8 cellular contexts compared by ENCODE assay signal in the genomic region with DNA sequence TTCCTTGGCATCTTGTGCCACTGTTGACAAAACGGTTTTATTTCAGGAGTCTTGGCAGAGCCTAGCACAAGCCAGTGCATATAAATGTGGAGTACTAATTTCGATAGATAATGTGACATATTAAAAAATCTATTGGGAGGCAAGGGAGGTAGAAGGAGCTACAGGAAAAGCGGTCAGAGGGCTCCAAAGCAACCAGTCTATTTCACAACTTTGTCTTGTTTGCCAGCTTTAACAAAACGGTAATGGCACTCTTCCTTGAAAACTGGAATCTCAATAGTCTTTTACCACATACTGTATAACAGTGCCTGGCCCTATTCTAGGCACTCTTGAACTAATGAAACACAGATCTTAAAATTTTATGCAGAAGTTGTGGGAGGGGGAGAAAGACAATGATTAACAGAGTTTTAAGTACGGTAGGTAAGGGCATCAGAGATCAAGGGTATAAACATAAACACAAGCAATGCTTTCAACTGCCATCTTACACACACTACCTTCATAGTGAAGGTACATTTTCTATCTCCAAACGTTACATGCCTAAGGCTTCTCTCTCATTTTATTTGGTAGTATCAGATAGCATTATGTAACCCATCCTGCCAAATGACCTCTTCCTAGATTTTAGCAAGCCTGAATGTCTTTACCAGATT. TPM values are rescaled to one million over a fixed set of nuclear protein-coding genes. Genes with fewer than 3 reads are reported as not detected.
A peak's percentile ranks its signal among the peaks of the same experiment; 100 is the strongest.
DNase-seq lines count a peak whose midpoint lies in the region; ATAC-seq lines count a peak whose summit lies in the region.

No MANE protein-coding gene starts in this region.

- ATAC-seq in GM19035 (IDR thresholded peaks at IDR 0.05; ENCODE audit: unreplicated experiment), result no peak

- H3K9me3 ChIP-seq in BLaER1 treated with 17β-estradiol and CSF1 and Interleukin-3, amounts not matched to agents 10 nM and 100 nM (replicated peaks in 1 of 11), result no peaks in the 10 kb centered on the region; a peak in 1 of 22 replicates
- H3K9me3 ChIP-seq in KOPT-K1 (ENCODE audit: insufficient read depth, low read length, poor library complexity, severe bottlenecking), result no peaks in the 10 kb centered on the region

- peaks cover 6 to 57% (median 30%) of the 10 kb centered on the region in 11 experiments; a peak in 17 of 22 replicates for H3K36me3 ChIP-seq in BLaER1 treated with 17β-estradiol and CSF1 and Interleukin-3, amounts not matched to agents 10 nM and 100 nM
- H3K36me3 ChIP-seq in KOPT-K1 (ENCODE audit: insufficient read depth, low read length), result peaks cover 60% of the 10 kb centered on the region

- DNase-seq in cerebellar cortex (ENCODE audit: low spot score) (peak; percentile 40), myocyte (ENCODE audit: low read depth) (peak; percentile 11), cerebellum (ENCODE audit: low spot score) (no peak), activated gamma-delta T cell treated with Interleukin-2 at 50 U/mL for 16 hours (no peak), GM03348 (ENCODE audit: low spot score) (no peak)

- peak overlapping the region; percentile 78 to 94 (median 84) for H3K4me3 ChIP-seq in BLaER1 treated with 17β-estradiol and CSF1 and Interleukin-3, amounts not matched to agents 10 nM and 100 nM

- peaks cover 26 to 64% (median 50%) of the 10 kb centered on the region in 11 experiments; a peak in 21 of 22 replicates for H4K20me1 ChIP-seq in BLaER1 treated with 17β-estradiol and CSF1 and Interleukin-3, amounts not matched to agents 10 nM and 100 nM

- peak overlapping the region; percentile 90 to 99 (median 96) for H3K9ac ChIP-seq in BLaER1 treated with 17β-estradiol and CSF1 and Interleukin-3, amounts not matched to agents 10 nM and 100 nM

- H3K27me3 ChIP-seq in BLaER1 treated with 17β-estradiol and CSF1 and Interleukin-3, amounts not matched to agents 10 nM and 100 nM, result no peaks in the 10 kb centered on the region

- H3K27ac ChIP-seq in BLaER1 treated with 17β-estradiol and CSF1 and Interleukin-3, amounts not matched to agents 10 nM and 100 nM, result peak overlapping the region in 10 of 11 experiments; percentile 86 to 96 (median 94); a peak in 19 of 22 replicates
- H3K27ac ChIP-seq in KOPT-K1 (ENCODE audit: low read depth, low read length, poor library complexity, severe bottlenecking), result peak overlapping the region; percentile 96

- peaks cover 20 to 57% (median 42%) of the 10 kb centered on the region in 10 experiments for H3K4me1 ChIP-seq in BLaER1 treated with 17β-estradiol and CSF1 and Interleukin-3, amounts not matched to agents 10 nM and 100 nM

- H3K4me2 ChIP-seq in BLaER1 treated with 17β-estradiol and CSF1 and Interleukin-3, amounts not matched to agents 10 nM and 100 nM, result peak overlapping the region; percentile 72 to 87 (median 79)

RNA-seq across cellular contexts. Expression of a gene that starts 33.5 kb away (rescaled TPM):
- total RNA-seq in myocyte, result 76.5 and 91.3 TPM in 2 replicates
- 66.1 TPM for polyA plus RNA-seq in myocyte (2012)
- total RNA-seq in cerebellum, result 95.2 TPM

Comparison
In these comparisons a context has a peak if more than half of its experiments do, and no peak if none do; other contexts are left out.
1. DNase-seq: peak in cerebellar cortex (single experiment) and myocyte (single experiment); none in cerebellum (single experiment), activated gamma-delta T cell treated with Interleukin-2 at 50 U/mL for 16 hours (single experiment) and GM03348 (single experiment).